27 cellular contexts compared by ENCODE assay signal in the genomic region with DNA sequence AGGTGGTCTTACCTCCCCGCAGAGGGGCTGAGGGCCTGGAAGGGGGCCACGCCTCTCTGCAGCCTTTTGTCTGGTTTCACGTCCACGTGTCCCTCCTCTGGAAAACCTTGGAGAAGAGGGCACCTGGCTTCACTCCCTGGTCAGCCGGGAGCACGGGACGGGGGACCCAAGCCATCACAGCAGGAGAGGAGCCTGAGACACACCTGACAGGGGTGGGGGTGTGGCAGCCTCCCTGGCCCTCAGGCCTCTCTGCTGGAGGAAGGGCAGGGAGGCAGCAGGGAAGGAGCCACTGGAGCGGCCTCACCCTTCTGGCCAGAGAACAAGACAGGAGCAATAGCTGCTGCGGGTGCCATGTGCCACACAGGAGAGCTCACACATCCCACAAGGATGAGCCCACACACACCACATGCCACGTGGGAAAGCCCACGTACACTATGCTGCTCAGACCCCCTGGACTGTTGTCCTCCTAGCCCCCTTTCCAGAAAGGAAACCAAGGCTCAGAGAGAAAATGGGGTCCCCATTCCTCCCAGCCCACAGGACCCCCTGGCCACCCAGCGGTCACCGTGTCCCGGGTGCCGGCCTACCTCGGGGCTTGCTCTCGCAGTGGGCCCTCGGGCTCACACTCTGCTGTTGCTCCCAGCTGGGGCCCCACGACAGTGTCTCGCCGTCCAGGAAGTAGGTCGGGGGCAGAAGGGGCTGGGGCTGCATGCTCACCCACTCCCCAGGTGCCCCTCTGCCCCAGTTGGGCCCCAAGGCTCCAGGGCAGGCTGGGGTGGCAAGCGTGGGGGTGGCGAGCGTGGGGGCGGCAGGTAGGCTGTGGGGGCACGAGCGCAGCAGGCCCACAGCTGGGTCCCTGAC. TPM values are rescaled to one million over a fixed set of nuclear protein-coding genes. Genes with fewer than 3 reads are reported as not detected.
"Had no signal": no experiment of that assay in that cellular context is flagged by ENCODE, and none has a peak within 500 bp of the region (broad histone marks: within the 10 kb centered on the region; RNA-seq: fewer than 3 reads in every experiment).

No MANE protein-coding gene starts in this region.

- H2AFZ ChIP-seq: parathyroid adenoma had no signal

- H3K27ac ChIP-seq: heart left ventricle, lower lobe of right lung, neutrophil, parathyroid adenoma, psoas muscle, skin epidermis, spleen, suprapubic skin, thoracic aorta, tibial artery, upper lobe of right lung had no signal

- H3K36me3 ChIP-seq: heart left ventricle, lower lobe of right lung, neutrophil, spleen, suprapubic skin, thoracic aorta, tibial artery, upper lobe of right lung had no signal

- H3K9ac ChIP-seq: parathyroid adenoma had no signal

- H3K4me1 ChIP-seq: psoas muscle had no signal

- H3K9me3 ChIP-seq: heart left ventricle, lower lobe of right lung, neutrophil, psoas muscle, spleen, suprapubic skin, thoracic aorta, tibial artery, upper lobe of right lung had no signal

- H3K79me2 ChIP-seq: parathyroid adenoma had no signal

- ATAC-seq: heart left ventricle; left lobe of liver; lower lobe of right lung; naive thymus-derived CD8-positive, alpha-beta T cell; psoas muscle; sciatic nerve; stimulated activated effector memory CD8-positive, alpha-beta T cell treated with anti-CD3 and anti-CD28 coated beads, Interleukin-12 subunit alpha, Interleukin-12 subunit beta, amount 100 ng/mL, for 72 hours; upper lobe of right lung had no signal

- DNase-seq: hypothalamus; immature natural killer cell; lower lobe of right lung; mammary epithelial cell; mesenchymal stem cell; naive thymus-derived CD8-positive, alpha-beta T cell; occipital lobe; psoas muscle; spleen; stimulated activated CD4-positive, alpha-beta T cell treated with anti-CD3 and anti-CD28 coated beads, Interleukin-4, amount 100 ng/mL, for 24 hours; stimulated activated naive CD4-positive, alpha-beta T cell; tibial artery; trophoblast cell; upper lobe of right lung had no signal

- H3K4me3 ChIP-seq: heart left ventricle, lower lobe of right lung, psoas muscle, skin epidermis, spleen, suprapubic skin, thoracic aorta, tibial artery, upper lobe of right lung had no signal

RNA-seq across cellular contexts. Expression of gene CCDC187, which starts 18.2 kb away (rescaled TPM):
- total RNA-seq: naive thymus-derived CD8-positive, alpha-beta T cell; osteocyte; posterior vena cava; psoas muscle; subcutaneous adipose tissue; thoracic aorta had no signal
- polyA plus RNA-seq: heart left ventricle; immature natural killer cell; liver; mammary epithelial cell; naive thymus-derived CD8-positive, alpha-beta T cell; psoas muscle had no signal
